ENCODE assay signal across 26 cellular contexts in the genomic region with DNA sequence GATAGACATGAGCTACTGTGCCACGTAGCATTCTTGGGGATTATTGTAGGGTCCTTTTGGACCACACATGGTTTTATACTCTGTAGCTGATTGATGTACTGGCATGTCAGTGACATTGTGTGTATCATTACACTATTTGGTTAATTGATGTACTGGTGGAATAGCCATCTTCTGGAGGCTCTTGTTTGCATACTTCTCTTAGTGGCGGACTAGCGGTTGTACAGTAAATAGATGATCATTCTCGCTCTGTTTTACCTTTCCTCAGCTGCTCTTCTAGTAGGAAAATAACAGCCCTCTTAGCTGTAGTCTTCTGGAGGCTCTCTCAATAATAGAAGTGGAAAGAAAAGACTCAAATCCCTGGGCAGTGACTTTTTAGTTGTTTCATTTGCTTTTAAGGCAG. TPM values are rescaled to one million over a fixed set of nuclear protein-coding genes. Genes with fewer than 3 reads are reported as not detected.
DNase-seq lines count a peak whose midpoint lies in the region; ATAC-seq and TF ChIP-seq lines count a peak whose summit lies in the region.
"Had no signal": no experiment of that assay in that cellular context is flagged by ENCODE, and none has a peak within 500 bp of the region (broad histone marks: within the 10 kb centered on the region; RNA-seq: fewer than 3 reads in every experiment).

No MANE protein-coding gene starts in this region.

- H3K36me3 Mint-ChIP-seq in nephron (ENCODE audit: low read depth), result peaks cover 4% of the 10 kb centered on the region

- ATAC-seq in heart right ventricle (no peak), Right ventricle myocardium superior (ENCODE audit: poor library complexity) (no peak), aorta (ENCODE audit: low FRiP score) (no peak)
- ATAC-seq: A549, upper lobe of right lung had no signal

- no peaks in the 10 kb centered on the region for H3K9me3 Mint-ChIP-seq in nephron
- H3K9me3 Mint-ChIP-seq: activated naive CD4-positive, alpha-beta T cell treated with anti-CD3 and anti-CD28 coated beads for 36 hours; IgD-negative memory B cell had no signal

- peak overlapping the region in 2 of 3 experiments; percentile 14 to 27 for H3K27ac Mint-ChIP-seq in nephron
- H3K27ac Mint-ChIP-seq: activated naive CD4-positive, alpha-beta T cell treated with anti-CD3 and anti-CD28 coated beads for 36 hours; IgD-negative memory B cell; memory B cell had no signal

- TF ChIP-seq CTCF in heart right ventricle (IDR thresholded peaks at IDR 0.05) (no peak), adrenal gland (IDR thresholded peaks at IDR 0.05) (no peak), nephron (IDR thresholded peaks at IDR 0.05; ENCODE audit: unreplicated experiment in 3 of 3) (no peak), lower leg skin (IDR thresholded peaks at IDR 0.05) (no peak)

- H3K4me1 Mint-ChIP-seq in nephron, result peaks cover 50% of the 10 kb centered on the region

- H3K4me3 ChIP-seq in heart right ventricle (no peak overlapping the region), adrenal gland (no peak overlapping the region), aorta (ENCODE audit: low read length in 2 of 2) (no peak overlapping the region), lower leg skin (ENCODE audit: low read depth, poor library complexity, severe bottlenecking) (no peak overlapping the region)
- H3K4me3 ChIP-seq: A549, prostate gland, upper lobe of right lung had no signal

- H3K9me3 ChIP-seq in heart right ventricle (no peaks in the 10 kb centered on the region), adrenal gland (replicated peaks in 1 of 3) (no peaks in the 10 kb centered on the region), aorta (ENCODE audit: control insufficient read depth, low read length) (no peaks in the 10 kb centered on the region)
- H3K9me3 ChIP-seq: A549, prostate gland, upper lobe of right lung had no signal

- no peak overlapping the region for H3K4me3 Mint-ChIP-seq in nephron
- H3K4me3 Mint-ChIP-seq: activated naive CD4-positive, alpha-beta T cell treated with anti-CD3 and anti-CD28 coated beads for 36 hours; IgD-negative memory B cell; memory B cell had no signal

- H3K36me3 ChIP-seq in heart right ventricle (no peaks in the 10 kb centered on the region), adrenal gland (replicated peaks in 1 of 2) (no peaks in the 10 kb centered on the region), aorta (ENCODE audit: control insufficient read depth in 1 of 2, insufficient read depth in 2 of 2, low read length in 1 of 2) (no peaks in the 10 kb centered on the region)
- H3K36me3 ChIP-seq: prostate gland, upper lobe of right lung had no signal

- H3K4me1 ChIP-seq in heart right ventricle, result peaks cover 14 to 93% (median 74%) of the 10 kb centered on the region in 9 donors
- peaks cover 62 to 98% of the 10 kb centered on the region in 2 donors for H3K4me1 ChIP-seq in adrenal gland (replicated peaks in 1 of 2)
- H3K4me1 ChIP-seq in aorta (ENCODE audit: control insufficient read depth in 1 of 2, insufficient read depth in 2 of 2, low read length in 2 of 2), result peaks cover 8 to 31% of the 10 kb centered on the region in 2 donors

- no peak for DNase-seq in heart right ventricle
- no peak for DNase-seq in Right ventricle myocardium superior
- no peak for DNase-seq in adrenal gland
- DNase-seq in aorta, result no peak
- DNase-seq in SW 1271 (lab: John Stamatoyannopoulos, UW), result no peak
- DNase-seq in GOT3 (lab: John Stamatoyannopoulos, UW), result no peak
- DNase-seq in lower leg skin (ENCODE audit: low spot score in 2 of 2), result no peak
- DNase-seq: activated CD4-positive, alpha-beta T cell treated with anti-CD3 and anti-CD28 coated beads, Interleukin-2, amount 50 U/mL, for 48 hours; activated CD4-positive, CD25-positive, alpha-beta regulatory T cell treated with anti-CD3 and anti-CD28 coated beads, Interleukin-2, amount 50 U/mL, for 72 hours; activated CD8-positive, alpha-beta memory T cell treated with anti-CD3 and anti-CD28 coated beads, Interleukin-2, amount 50 U/mL, for 4 hours; activated naive CD4-positive, alpha-beta T cell treated with anti-CD3 and anti-CD28 coated beads for 36 hours; Calu3; DND-41; effector CD4-positive, alpha-beta T cell; GF-D8; NCI-H146; NCI-H2107; NCI-H510A; NK-92 treated with Interleukin-12 subunit alpha and Interleukin-12 subunit beta, amount 100 ng/mL, for 24 hours; stimulated activated CD4-positive, alpha-beta T cell treated with anti-CD3 and anti-CD28 coated beads, Interleukin-4, amount 100 ng/mL, for 24 hours; upper lobe of right lung had no signal

- no peaks in the 10 kb centered on the region for H3K27me3 Mint-ChIP-seq in nephron (ENCODE audit: low read depth)

- H3K27ac ChIP-seq in heart right ventricle, result peak overlapping the region in 6 of 10 donors; percentile 62 to 87 (median 78)
- peak overlapping the region in 3 of 5 donors; percentile 9 to 82 (median 23) for H3K27ac ChIP-seq in adrenal gland
- H3K27ac ChIP-seq in aorta (ENCODE audit: low read depth in 1 of 2, low read length in 2 of 2), result peak overlapping the region; percentile 78 to 96
- H3K27ac ChIP-seq: A549, prostate gland, upper lobe of right lung had no signal

- intact Hi-C loops in heart right ventricle (cut with DNase I), result loop anchor here in 2 of 10 donors (5.0 to 10.0 kb wide), 2 partner anchors 39 to 52 kb away; no protein-coding TSS in a partner anchor
- intact Hi-C loops in Right ventricle myocardium superior (cut with DNase I), result no loop called here
- intact Hi-C loops in adrenal gland (cut with DNase I), result no loop called here
- intact Hi-C loops in aorta (cut with DNase I), result loop anchor here (5.0 kb wide), 1 partner anchor 54 kb away; no protein-coding TSS in a partner anchor
- intact Hi-C loops in lower leg skin (cut with DNase I; ENCODE audit: low total_unique reads), result no loop called here

- H3K27me3 ChIP-seq in heart right ventricle (no peaks in the 10 kb centered on the region), adrenal gland (no peaks in the 10 kb centered on the region), aorta (ENCODE audit: control insufficient read depth in 1 of 2, insufficient read depth in 2 of 2, low read length in 1 of 2) (no peaks in the 10 kb centered on the region)
- H3K27me3 ChIP-seq: upper lobe of right lung had no signal

- TF ChIP-seq POLR2A in adrenal gland (IDR thresholded peaks at IDR 0.05), result no peak
- no peak for TF ChIP-seq POLR2A in lower leg skin (IDR thresholded peaks at IDR 0.05)

- 94 to 96% methylated on average over 4 of the region's 4 CpGs for WGBS in heart right ventricle, 2 donors
- WGBS in adrenal gland, 4 donors, result 91 to 98% (median 95%) methylated on average over 4 of the region's 4 CpGs
- WGBS in aorta, 2 donors, result 82 to 90% methylated on average over 4 of the region's 4 CpGs
- WGBS in lower leg skin, 2 donors, result 94 to 99% methylated on average over 4 of the region's 4 CpGs

RNA-seq across cellular contexts. Expression of a gene that starts 24.8 kb away (rescaled TPM):
- total RNA-seq in heart right ventricle (10 to 100 TPM; 32.3 to 88.2 (median 50.0) TPM), Right ventricle myocardium superior (31.4 TPM), adrenal gland (100 to 1,000 TPM in 1 of 8 donors, 10 to 100 TPM in 7; 44.1 to 138 (median 72.5) TPM), aorta (100 to 1,000 TPM in 1 of 2 donors, 10 to 100 TPM in 1; 88.8 to 137 TPM), lower leg skin (100 to 1,000 TPM in 1 of 4 donors, 10 to 100 TPM in 3; 59.6 to 172 (median 88.5) TPM)
- polyA plus RNA-seq in heart right ventricle (1 to 10 TPM; 3.4 to 8.4 TPM), adrenal gland (10 to 100 TPM in 2 of 3 donors, 1 to 10 TPM in 1; 8.6 to 27.4 (median 11.2) TPM), aorta (10 to 100 TPM in 1 of 2 donors, 1 to 10 TPM in 1; 7.5 to 12.7 TPM)

Comparison
In these comparisons a context has a peak if more than half of its experiments do, and no peak if none do; other contexts are left out.
1. H3K27ac ChIP-seq: peak in every context shown above with its lines; median percentile 87 in aorta; 78 in heart right ventricle; 23 in adrenal gland.
2. intact Hi-C loops: an anchor here in aorta (5.0 kb wide); none called in Right ventricle myocardium superior, adrenal gland and lower leg skin.